ENCODE assay signal across 1 cellular context in genomic region chr17:70242781-70243437, GRCh38.
TF ChIP-seq lines count a peak whose summit lies in the region.

No MANE protein-coding gene starts in this region.

TF ChIP-seq in GM12878, 131 proteins besides CTCF, POLR2A, EP300 and RAD21 (continued from another document):
- TF ChIP-seq, protein P1, sequence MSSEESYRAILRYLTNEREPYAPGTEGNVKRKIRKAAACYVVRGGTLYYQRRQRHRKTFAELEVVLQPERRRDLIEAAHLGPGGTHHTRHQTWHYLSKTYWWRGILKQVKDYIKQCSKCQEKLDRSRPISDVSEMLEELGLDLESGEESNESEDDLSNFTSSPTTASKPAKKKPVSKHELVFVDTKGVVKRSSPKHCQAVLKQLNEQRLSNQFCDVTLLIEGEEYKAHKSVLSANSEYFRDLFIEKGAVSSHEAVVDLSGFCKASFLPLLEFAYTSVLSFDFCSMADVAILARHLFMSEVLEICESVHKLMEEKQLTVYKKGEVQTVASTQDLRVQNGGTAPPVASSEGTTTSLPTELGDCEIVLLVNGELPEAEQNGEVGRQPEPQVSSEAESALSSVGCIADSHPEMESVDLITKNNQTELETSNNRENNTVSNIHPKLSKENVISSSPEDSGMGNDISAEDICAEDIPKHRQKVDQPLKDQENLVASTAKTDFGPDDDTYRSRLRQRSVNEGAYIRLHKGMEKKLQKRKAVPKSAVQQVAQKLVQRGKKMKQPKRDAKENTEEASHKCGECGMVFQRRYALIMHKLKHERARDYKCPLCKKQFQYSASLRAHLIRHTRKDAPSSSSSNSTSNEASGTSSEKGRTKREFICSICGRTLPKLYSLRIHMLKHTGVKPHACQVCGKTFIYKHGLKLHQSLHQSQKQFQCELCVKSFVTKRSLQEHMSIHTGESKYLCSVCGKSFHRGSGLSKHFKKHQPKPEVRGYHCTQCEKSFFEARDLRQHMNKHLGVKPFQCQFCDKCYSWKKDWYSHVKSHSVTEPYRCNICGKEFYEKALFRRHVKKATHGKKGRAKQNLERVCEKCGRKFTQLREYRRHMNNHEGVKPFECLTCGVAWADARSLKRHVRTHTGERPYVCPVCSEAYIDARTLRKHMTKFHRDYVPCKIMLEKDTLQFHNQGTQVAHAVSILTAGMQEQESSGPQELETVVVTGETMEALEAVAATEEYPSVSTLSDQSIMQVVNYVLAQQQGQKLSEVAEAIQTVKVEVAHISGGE (CRISPR knock-in tag; IDR thresholded peaks at IDR 0.05), result no peak
- TF ChIP-seq IKZF2 (IDR thresholded peaks at IDR 0.05) (0 out of 4 replicates have a peak, but pooled peaks of 1 of the 2 experiments have one; percentile 25), ATF7 (IDR thresholded peaks at IDR 0.05; ENCODE audit: low read depth) (peak; percentile 56; the same call in 1 of the 2 replicates), MTA2 (IDR thresholded peaks at IDR 0.05; ENCODE audit: low read depth) (peak; percentile 53; the same call in 1 of the 2 replicates), BMI1 (IDR thresholded peaks at IDR 0.05; ENCODE audit: borderline replicate concordance) (no peak), ZNF24 (IDR thresholded peaks at IDR 0.05) (0 out of 2 replicates have a peak, but pooled peaks have one; percentile 10), IKZF1 (conservative IDR thresholded peaks at IDR 0.05) (peak; percentile 16; the same call in 1 of the 2 replicates), RELB (IDR thresholded peaks at IDR 0.05; ENCODE audit: low read depth) (peak; percentile 58; the same call in 1 of the 2 replicates)
- TF ChIP-seq, protein P2, sequence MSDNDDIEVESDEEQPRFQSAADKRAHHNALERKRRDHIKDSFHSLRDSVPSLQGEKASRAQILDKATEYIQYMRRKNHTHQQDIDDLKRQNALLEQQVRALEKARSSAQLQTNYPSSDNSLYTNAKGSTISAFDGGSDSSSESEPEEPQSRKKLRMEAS (IDR thresholded peaks at IDR 0.05; ENCODE audit: low read depth, low read length), result no peak
- TF ChIP-seq, protein P3, sequence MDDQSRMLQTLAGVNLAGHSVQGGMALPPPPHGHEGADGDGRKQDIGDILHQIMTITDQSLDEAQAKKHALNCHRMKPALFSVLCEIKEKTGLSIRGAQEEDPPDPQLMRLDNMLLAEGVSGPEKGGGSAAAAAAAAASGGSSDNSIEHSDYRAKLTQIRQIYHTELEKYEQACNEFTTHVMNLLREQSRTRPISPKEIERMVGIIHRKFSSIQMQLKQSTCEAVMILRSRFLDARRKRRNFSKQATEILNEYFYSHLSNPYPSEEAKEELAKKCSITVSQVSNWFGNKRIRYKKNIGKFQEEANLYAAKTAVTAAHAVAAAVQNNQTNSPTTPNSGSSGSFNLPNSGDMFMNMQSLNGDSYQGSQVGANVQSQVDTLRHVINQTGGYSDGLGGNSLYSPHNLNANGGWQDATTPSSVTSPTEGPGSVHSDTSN (IDR thresholded peaks at IDR 0.05; ENCODE audit: insufficient replicate concordance, low read depth, low read length), result no peak
